In the genomic region with DNA sequence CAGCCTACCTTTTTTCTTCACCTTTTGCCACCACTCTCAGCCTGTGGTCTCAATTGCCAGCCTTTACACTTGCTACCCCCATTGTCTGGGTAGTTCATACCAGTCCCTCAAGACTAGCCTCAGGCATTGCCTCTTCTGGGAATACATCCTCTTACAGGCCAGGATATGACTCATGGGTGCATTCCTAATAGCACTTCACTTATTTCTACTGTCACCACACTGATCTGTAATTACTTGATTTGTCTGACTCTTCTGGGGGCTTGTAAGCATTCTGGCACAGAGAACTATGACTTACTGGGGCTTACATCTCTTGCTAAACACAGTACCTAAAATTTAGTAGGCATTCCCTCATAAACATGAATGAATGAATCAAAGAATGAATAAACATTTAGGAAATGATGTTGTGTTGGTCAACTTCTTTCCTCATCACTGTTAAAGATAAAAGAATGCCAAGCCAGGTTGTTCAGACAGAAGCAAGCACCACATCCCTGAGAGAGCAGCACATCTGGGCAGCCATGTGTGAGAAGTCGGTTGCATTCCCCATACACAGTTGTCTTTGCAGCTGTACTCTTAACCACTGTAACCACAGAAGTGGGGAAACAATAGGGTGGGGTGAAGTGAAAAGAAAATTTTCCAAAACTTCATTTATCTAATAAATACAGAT, we compare ENCODE assay signal across 7 cellular contexts. TPM values are rescaled to one million over a fixed set of nuclear protein-coding genes. Genes with fewer than 3 reads are reported as not detected.
DNase-seq lines count a peak whose midpoint lies in the region; ATAC-seq and TF ChIP-seq lines count a peak whose summit lies in the region.

No MANE protein-coding gene starts in this region.

- H3K9me3 Mint-ChIP-seq in WTC11: no peaks in the 10 kb centered on the region

- no peaks in the 10 kb centered on the region for H3K79me1 ChIP-seq in mesendoderm (ENCODE audit: low read length)

- no peak overlapping the region for H2BK120ac ChIP-seq in mesendoderm (ENCODE audit: low read depth, low read length)

- ATAC-seq in GM18870 (IDR thresholded peaks at IDR 0.05; ENCODE audit: unreplicated experiment): peak; percentile 68
- peak; percentile 44 for ATAC-seq in WTC11
- no peak for ATAC-seq in GM19467 (IDR thresholded peaks at IDR 0.05; ENCODE audit: unreplicated experiment)
- ATAC-seq in HG02678 (IDR thresholded peaks at IDR 0.05; ENCODE audit: unreplicated experiment): no peak

- H3K18ac ChIP-seq in mesendoderm (ENCODE audit: low read length): no peak overlapping the region

- H3K27ac ChIP-seq in mesendoderm (ENCODE audit: low read depth, low read length): no peak overlapping the region

- H2AK5ac ChIP-seq in mesendoderm (ENCODE audit: low read length): no peak overlapping the region

- H3K36me3 Mint-ChIP-seq in WTC11: no peaks in the 10 kb centered on the region

- no peaks in the 10 kb centered on the region for H3K36me3 ChIP-seq in mesendoderm (ENCODE audit: control insufficient read depth, insufficient read depth, low read length)

- no peak overlapping the region for H3K27ac Mint-ChIP-seq in WTC11

- no CpG with 5 or more reads among the region's 1 CpG for WGBS in mesendoderm (ENCODE audit: extremely low coverage, insufficient coverage, low lambda C conversion rate)

- H4K8ac ChIP-seq in mesendoderm (ENCODE audit: low read depth, low read length): no peak overlapping the region

- POLR2A ChIA-PET in WTC11 (lab: Charles Lee): no interaction called here

- H3K27me3 Mint-ChIP-seq in WTC11 (ENCODE audit: low read depth): no peaks in the 10 kb centered on the region; the same call in 1 of the 2 replicates

- TF ChIP-seq CTCF in WTC11 (IDR thresholded peaks at IDR 0.05): no peak

- H3K4ac ChIP-seq in mesendoderm (ENCODE audit: low read depth, low read length): no peak overlapping the region

- no peaks in the 10 kb centered on the region for H3K27me3 ChIP-seq in mesendoderm (ENCODE audit: insufficient read depth, low read length, poor library complexity)

- CTCF ChIA-PET in WTC11 (lab: Charles Lee): no interaction called here

- no peaks in the 10 kb centered on the region for H3K4me1 Mint-ChIP-seq in WTC11

- no peaks in the 10 kb centered on the region for H3K79me2 ChIP-seq in mesendoderm (ENCODE audit: control insufficient read depth, insufficient read depth, low read length)

- H3K4me3 Mint-ChIP-seq in WTC11: no peak overlapping the region

- no peak overlapping the region for H2BK15ac ChIP-seq in mesendoderm (replicated peaks; ENCODE audit: low read depth)

- no peak overlapping the region for H3K56ac ChIP-seq in mesendoderm (ENCODE audit: low read length)

- H3K4me1 ChIP-seq in mesendoderm (ENCODE audit: control insufficient read depth, low read depth, low read length): no peaks in the 10 kb centered on the region

- H4K5ac ChIP-seq in mesendoderm (ENCODE audit: low read length): no peak overlapping the region

- H3K4me2 ChIP-seq in mesendoderm (ENCODE audit: low read length): no peak overlapping the region

- H3K23ac ChIP-seq in mesendoderm (ENCODE audit: low read length): no peak overlapping the region

- DNase-seq in HK-2 (ENCODE audit: unreplicated experiment) (peak; percentile 6), WTC11 (ENCODE audit: low spot score) (no peak), mesendoderm (peak; percentile 94), NCI-H128 (lab: John Stamatoyannopoulos, UW; ENCODE audit: unreplicated experiment) (no peak)

- H3K9ac ChIP-seq in mesendoderm (ENCODE audit: low read length): no peak overlapping the region

- H2BK5ac ChIP-seq in mesendoderm (ENCODE audit: low read length): no peak overlapping the region

- H3K4me3 ChIP-seq in mesendoderm (ENCODE audit: low read length): no peak overlapping the region

TF ChIP-seq in WTC11, 78 proteins besides CTCF, POLR2A, EP300 and RAD21:
- TF ChIP-seq ZNF416 (CRISPR knock-in tag; IDR thresholded peaks at IDR 0.05) (no peak), ZNF671 (CRISPR knock-in tag; IDR thresholded peaks at IDR 0.05) (no peak), ZNF232 (CRISPR knock-in tag; IDR thresholded peaks at IDR 0.05) (no peak), NFYB (CRISPR knock-in tag; conservative IDR thresholded peaks at IDR 0.05; ENCODE audit: low read depth) (no peak)

RNA-seq across cellular contexts. Expression of gene IL7R, which starts 27.6 kb away (rescaled TPM):
- total RNA-seq in WTC11 (2021): 0.57 to 1.1 TPM (median 0.62 TPM) in 3 replicates
- polyA plus RNA-seq in mesendoderm (2013, experiment 1 of 2): under 0.01 TPM
- 0.04 TPM for polyA plus RNA-seq in mesendoderm (2013, experiment 2 of 2)

RNA-seq across cellular contexts. Expression of gene CAPSL, which starts 54.2 kb away (rescaled TPM):
- not detected in 3 replicates for total RNA-seq in WTC11 (2021)
- 0.04 TPM for polyA plus RNA-seq in mesendoderm (2013, experiment 1 of 2)
- polyA plus RNA-seq in mesendoderm (2013, experiment 2 of 2): not detected

Comparison
In these comparisons a context has a peak if more than half of its experiments do, and no peak if none do; other contexts are left out.
1. ATAC-seq: peak in GM18870 (single experiment) and WTC11 (single experiment); none in GM19467 (single experiment) and HG02678 (single experiment).
2. DNase-seq: peak in HK-2 (single experiment) and mesendoderm (single experiment); none in WTC11 (single experiment) and NCI-H128 (single experiment).